Comparison of ENCODE assay signal across 1 cellular context in the genomic region with DNA sequence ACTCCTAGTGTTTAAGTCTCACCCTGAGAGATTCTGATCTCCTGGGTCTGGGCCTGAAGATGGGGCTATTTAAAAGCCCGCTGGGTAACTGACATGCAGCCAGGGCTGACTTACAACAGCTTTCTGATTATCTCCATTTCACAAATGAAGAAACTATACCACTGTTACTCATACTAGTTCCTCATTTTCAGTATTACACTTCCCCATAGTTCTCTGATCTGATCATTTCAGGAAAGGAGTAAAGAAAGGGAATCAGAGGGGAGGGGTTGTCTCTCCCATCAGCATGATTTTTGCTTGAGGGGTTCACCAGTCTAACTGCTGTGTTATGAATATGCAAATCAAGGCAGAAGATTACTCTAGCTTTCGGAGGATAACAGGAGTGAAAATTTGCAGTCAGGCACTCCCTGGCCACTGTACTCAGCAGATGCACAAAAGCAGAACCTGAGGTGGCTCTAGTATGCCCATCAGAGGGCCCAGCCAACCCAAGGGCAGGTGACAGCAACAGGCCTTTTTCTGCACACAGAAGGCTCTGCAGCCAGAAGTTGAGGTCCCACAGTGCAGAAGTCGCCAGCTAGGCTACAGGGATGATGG.
TF ChIP-seq lines count a peak whose summit lies in the region.

No MANE protein-coding gene starts in this region.

TF ChIP-seq in SK-N-SH, 30 proteins besides CTCF, POLR2A, EP300 and RAD21 (continued from another document):
- TF ChIP-seq, protein P1, sequence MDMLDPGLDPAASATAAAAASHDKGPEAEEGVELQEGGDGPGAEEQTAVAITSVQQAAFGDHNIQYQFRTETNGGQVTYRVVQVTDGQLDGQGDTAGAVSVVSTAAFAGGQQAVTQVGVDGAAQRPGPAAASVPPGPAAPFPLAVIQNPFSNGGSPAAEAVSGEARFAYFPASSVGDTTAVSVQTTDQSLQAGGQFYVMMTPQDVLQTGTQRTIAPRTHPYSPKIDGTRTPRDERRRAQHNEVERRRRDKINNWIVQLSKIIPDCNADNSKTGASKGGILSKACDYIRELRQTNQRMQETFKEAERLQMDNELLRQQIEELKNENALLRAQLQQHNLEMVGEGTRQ (IDR thresholded peaks at IDR 0.05; ENCODE audit: borderline replicate concordance, low read depth, low read length), result no peak
- no peak for TF ChIP-seq SMC3 (IDR thresholded peaks at IDR 0.05; ENCODE audit: low read depth, low read length)
